17 cellular contexts compared by ENCODE assay signal in the genomic region with DNA sequence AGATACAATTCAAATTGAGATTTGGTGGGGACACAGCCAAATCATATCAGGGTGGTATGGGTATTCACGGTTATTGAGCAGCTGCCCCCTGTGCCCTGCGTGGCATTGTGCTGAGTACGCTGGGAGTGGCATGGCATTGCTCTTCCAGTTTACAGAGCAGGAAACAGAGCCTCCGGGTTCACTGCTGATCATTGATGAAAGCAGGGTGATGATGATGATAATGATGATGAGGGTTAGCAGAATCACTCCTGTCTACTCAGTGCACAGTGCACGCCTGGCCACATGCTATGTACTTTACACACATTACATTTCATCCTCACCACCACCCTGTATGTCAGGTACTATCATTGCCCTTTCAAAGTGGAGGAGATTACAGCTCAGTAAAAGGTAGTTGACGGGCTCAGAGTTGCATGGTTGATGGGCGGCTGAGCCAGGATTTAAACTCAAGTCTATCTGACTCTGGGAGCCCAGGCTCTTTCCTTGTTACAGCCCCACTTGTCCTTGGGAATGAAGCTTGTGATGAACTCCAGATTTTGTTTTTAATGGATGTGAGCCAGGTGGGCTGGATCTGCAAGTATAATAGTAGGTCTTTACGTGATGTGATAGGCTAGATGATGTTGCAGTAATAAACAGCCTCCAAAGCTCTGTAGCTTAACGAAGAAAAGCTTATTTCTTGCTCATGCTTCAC.
A peak's percentile ranks its signal among the peaks of the same experiment; 100 is the strongest.
DNase-seq lines count a peak whose midpoint lies in the region; ATAC-seq, FAIRE-seq and TF ChIP-seq lines count a peak whose summit lies in the region.
"Had no signal": no experiment of that assay in that cellular context is flagged by ENCODE, and none has a peak within 500 bp of the region (broad histone marks: within the 10 kb centered on the region; RNA-seq: fewer than 3 reads in every experiment).

No MANE protein-coding gene starts in this region.

- H3K4me3 Mint-ChIP-seq in astrocyte (ENCODE audit: unreplicated experiment) (no peak overlapping the region), progenitor cell of endocrine pancreas (ENCODE audit: low read depth) (no peak overlapping the region)
- H3K4me3 Mint-ChIP-seq: activated B cell treated with CpG ODN at 0.5 μM for 24 hours had no signal

- H3K36me3 ChIP-seq in astrocyte (ENCODE audit: insufficient read depth, low read length) (no peaks in the 10 kb centered on the region), OCI-LY7 (ENCODE audit: insufficient read depth, low read length) (no peaks in the 10 kb centered on the region)

- H3K4me2 ChIP-seq in astrocyte (ENCODE audit: low read length): no peak overlapping the region
- no peak overlapping the region for H3K4me2 ChIP-seq in OCI-LY7 (ENCODE audit: low read length)

- TF ChIP-seq CTCF in C4-2B (conservative IDR thresholded peaks at IDR 0.05): no peak
- TF ChIP-seq CTCF in astrocyte (IDR thresholded peaks at IDR 0.05; ENCODE audit: insufficient read depth, low read depth, low read length): no peak
- no peak for TF ChIP-seq CTCF in fibroblast of villous mesenchyme (IDR thresholded peaks at IDR 0.05; ENCODE audit: insufficient read depth, low read depth, low read length)
- no peak for TF ChIP-seq CTCF in progenitor cell of endocrine pancreas (IDR thresholded peaks at IDR 0.05; ENCODE audit: unreplicated experiment)
- no peak for TF ChIP-seq CTCF in OCI-LY7 (conservative IDR thresholded peaks at IDR 0.05; ENCODE audit: low read length)

- no peak overlapping the region for H3K9ac ChIP-seq in astrocyte (ENCODE audit: low read length)

- H3K9me2 ChIP-seq in OCI-LY7 (ENCODE audit: insufficient read depth, low read length): no peaks in the 10 kb centered on the region

- intact Hi-C loops in OCI-LY7 (cut with micrococcal nuclease; ENCODE audit: unreplicated experiment): no loop called here

- H2AFZ ChIP-seq in astrocyte (ENCODE audit: low read depth, low read length): no peak overlapping the region
- no peak overlapping the region for H2AFZ ChIP-seq in OCI-LY7 (ENCODE audit: low read length)

- ATAC-seq in HG03025 (IDR thresholded peaks at IDR 0.05; ENCODE audit: low FRiP score, unreplicated experiment) (no peak), HG03442 (IDR thresholded peaks at IDR 0.05; ENCODE audit: unreplicated experiment) (no peak)

- H3K36me3 Mint-ChIP-seq in astrocyte (ENCODE audit: low read depth, unreplicated experiment) (peaks cover 3% of the 10 kb centered on the region), progenitor cell of endocrine pancreas (ENCODE audit: insufficient read depth) (peaks cover 3% of the 10 kb centered on the region)

- H3K4me1 ChIP-seq in astrocyte (ENCODE audit: insufficient read depth, low read length) (peaks cover 27% of the 10 kb centered on the region), OCI-LY7 (ENCODE audit: insufficient read depth, low read length, poor library complexity, severe bottlenecking) (no peaks in the 10 kb centered on the region)

- H3K4me1 Mint-ChIP-seq in astrocyte (ENCODE audit: low read depth, unreplicated experiment) (peaks cover 35% of the 10 kb centered on the region), progenitor cell of endocrine pancreas (ENCODE audit: low read depth) (peaks cover 88% of the 10 kb centered on the region)

- peak; percentile 17 for FAIRE-seq in astrocyte (lab: Jason Lieb, UNC)

- H3K27ac ChIP-seq in C4-2B (peak overlapping the region; percentile 91), astrocyte (ENCODE audit: low read depth, low read length) (no peak overlapping the region), OCI-LY7 (ENCODE audit: low read depth, low read length, poor library complexity, severe bottlenecking) (no peak overlapping the region)
- H3K27ac ChIP-seq: HL-60 had no signal

- no peaks in the 10 kb centered on the region for H3K27me3 ChIP-seq in astrocyte (ENCODE audit: insufficient read depth, low read length)

- H3K27ac Mint-ChIP-seq in astrocyte (ENCODE audit: unreplicated experiment) (no peak overlapping the region), progenitor cell of endocrine pancreas (peak overlapping the region; percentile 100)
- H3K27ac Mint-ChIP-seq: activated B cell treated with CpG ODN at 0.5 μM for 24 hours had no signal

- no TSS peak for BruUV-seq in OCI-LY7 (replicated peaks; lab: Mats Ljungman, UMichigan)

- H4K20me1 ChIP-seq in astrocyte (ENCODE audit: insufficient read depth, low read length) (no peaks in the 10 kb centered on the region), OCI-LY7 (ENCODE audit: insufficient read depth, low read length) (no peaks in the 10 kb centered on the region)

- H3K27me3 Mint-ChIP-seq in astrocyte (ENCODE audit: low read depth, unreplicated experiment): no peaks in the 10 kb centered on the region
- no peaks in the 10 kb centered on the region for H3K27me3 Mint-ChIP-seq in progenitor cell of endocrine pancreas
- H3K27me3 Mint-ChIP-seq: activated B cell treated with CpG ODN at 0.5 μM for 24 hours had no signal

- DNase-seq in astrocyte (ENCODE audit: low read depth): no peak
- peak; percentile 64 for DNase-seq in fibroblast of villous mesenchyme (ENCODE audit: low read depth)
- DNase-seq in progenitor cell of endocrine pancreas (ENCODE audit: low spot score, unreplicated experiment): no peak
- no peak for DNase-seq in 8988T
- no peak for DNase-seq in OCI-LY7 (ENCODE audit: low spot score)
- DNase-seq: activated B cell treated with CpG ODN at 0.5 μM for 24 hours; activated CD8-positive, alpha-beta memory T cell treated with anti-CD3 and anti-CD28 coated beads for 24 hours; activated effector memory CD4-positive, alpha-beta T cell treated with Interleukin-2 at 50 U/mL for 16 hours; anterior cingulate cortex; DMS 273 treated with DMSO at 0.1 percent for 48 hours; foreskin melanocyte; NCI-H1105; T-helper 1 cell had no signal

- no peak overlapping the region for H3K4me3 ChIP-seq in astrocyte (ENCODE audit: insufficient read depth, low read depth, low read length)
- no peak overlapping the region for H3K4me3 ChIP-seq in fibroblast of villous mesenchyme (ENCODE audit: low read depth, low read length)
- H3K4me3 ChIP-seq in OCI-LY7 (ENCODE audit: low read depth, low read length, poor library complexity, severe bottlenecking): no peak overlapping the region

- H3K9me3 Mint-ChIP-seq in astrocyte (ENCODE audit: unreplicated experiment): no peaks in the 10 kb centered on the region
- no peaks in the 10 kb centered on the region for H3K9me3 Mint-ChIP-seq in progenitor cell of endocrine pancreas (ENCODE audit: low read depth)
- H3K9me3 Mint-ChIP-seq: activated B cell treated with CpG ODN at 0.5 μM for 24 hours had no signal

- POLR2A ChIA-PET in OCI-LY7 (lab: Charles Lee): interaction anchor here (0.5 to 0.6 kb wide), 2 partner anchors 164 to 584 kb away, joined by 3 read pairs; no protein-coding TSS in a partner anchor

- H3K79me2 ChIP-seq in astrocyte (ENCODE audit: insufficient read depth, low read length) (no peaks in the 10 kb centered on the region), OCI-LY7 (ENCODE audit: insufficient read depth, low read depth, low read length) (no peaks in the 10 kb centered on the region)

- CTCF ChIA-PET in OCI-LY7 (lab: Charles Lee; ENCODE audit: unreplicated experiment): no interaction called here

- H3K9me3 ChIP-seq in astrocyte (ENCODE audit: insufficient read depth, low read depth, low read length): no peaks in the 10 kb centered on the region
- H3K9me3 ChIP-seq in OCI-LY7 (ENCODE audit: low read length): no peaks in the 10 kb centered on the region
